1 cellular context compared by ENCODE assay signal in genomic region chr17:9072626-9073339, GRCh38.
TF ChIP-seq lines count a peak whose summit lies in the region.

No MANE protein-coding gene starts in this region.

TF ChIP-seq in GM23338, 12 proteins besides CTCF, POLR2A, EP300 and RAD21 (continued from another document):
- TF ChIP-seq ZNF462 (CRISPR knock-in tag; IDR thresholded peaks at IDR 0.05) = no peak
